ENCODE assay signal across 22 cellular contexts in the genomic region with DNA sequence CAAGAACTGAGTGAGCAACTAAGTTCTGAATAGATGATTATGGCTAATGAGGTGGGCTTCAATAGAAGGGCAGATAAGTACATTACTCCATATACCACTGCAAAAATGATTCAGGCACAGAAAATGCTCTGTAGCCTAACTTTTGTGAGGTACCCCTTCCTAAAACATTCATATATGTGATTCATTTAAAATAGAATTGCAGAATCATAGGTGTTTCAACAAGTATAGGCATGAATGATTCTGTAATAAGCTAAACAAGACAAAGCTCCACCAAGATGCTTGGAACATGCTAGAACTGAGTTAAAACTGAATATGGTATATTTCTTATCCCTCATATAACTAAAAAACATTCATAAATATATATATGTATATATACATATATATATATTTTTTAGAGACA.
"Had no signal": no experiment of that assay in that cellular context is flagged by ENCODE, and none has a peak within 500 bp of the region (broad histone marks: within the 10 kb centered on the region; RNA-seq: fewer than 3 reads in every experiment).

No MANE protein-coding gene starts in this region.

- H3K9me3 ChIP-seq: left ventricle myocardium inferior, mucosa of descending colon, ovary, right atrium auricular region, right lobe of liver, tibial nerve, vagina had no signal

- H3K4me3 ChIP-seq: left ventricle myocardium inferior, lung, mucosa of descending colon, ovary, right atrium auricular region, right lobe of liver, smooth muscle cell, tibial nerve, vagina had no signal

- H3K27me3 ChIP-seq: ovary, right atrium auricular region, right lobe of liver, tibial nerve, vagina had no signal

- H3K4me1 ChIP-seq: left ventricle myocardium inferior, right atrium auricular region, tibial nerve, vagina had no signal

- ATAC-seq: mucosa of descending colon; naive thymus-derived CD4-positive, alpha-beta T cell; natural killer cell treated with Interleukin-12 subunit alpha and Interleukin-12 subunit beta and Interleukin-15 and Interleukin-18, amount 100 ng/mL, for 72 hours; right lobe of liver; stimulated activated memory B cell treated with anti-CD40 and anti-IgM and Interleukin-4, amounts not matched to agents 10 μg/mL and 1 μg/mL and 100 μg/mL, for 72 hours; stimulated activated naive CD8-positive, alpha-beta T cell treated with anti-CD3 and anti-CD28 coated beads, Interleukin-15, amount 100 ng/mL, for 72 hours had no signal

- H3K27ac ChIP-seq: left ventricle myocardium inferior, ovary, right atrium auricular region, right lobe of liver, tibial nerve, vagina had no signal

- H3K4me2 ChIP-seq: smooth muscle cell had no signal

- H3K36me3 ChIP-seq: left ventricle myocardium inferior, ovary, right atrium auricular region, right lobe of liver, vagina had no signal

- DNase-seq: hypothalamus; immature natural killer cell; left ventricle myocardium inferior; midbrain; mucosa of descending colon; naive thymus-derived CD4-positive, alpha-beta T cell; ovary; right lobe of liver; stimulated activated CD4-positive, alpha-beta T cell treated with anti-CD3 and anti-CD28 coated beads, Interleukin-1b, Interleukin-23, amount 100 ng/mL, for 48 hours; stimulated activated CD4-positive, alpha-beta T cell treated with anti-CD3 and anti-CD28 coated beads, Interleukin-2, amount 100 ng/mL, for 48 hours; stimulated activated CD4-positive, alpha-beta T cell treated with anti-CD3 and anti-CD28 coated beads, Interleukin-4, amount 100 ng/mL, for 4 hours; stimulated activated CD8-positive, alpha-beta memory T cell treated with anti-CD3 and anti-CD28 coated beads, Interleukin-4, amount 100 ng/mL, for 48 hours; stimulated activated naive CD4-positive, alpha-beta T cell treated with Interleukin-2 at 50 U/mL for 16 hours; stimulated activated naive CD8-positive, alpha-beta T cell treated with anti-CD3 and anti-CD28 coated beads, Interleukin-15, amount 100 ng/mL, for 72 hours; substantia nigra had no signal
